ENCODE assay signal across 18 cellular contexts in the genomic region with DNA sequence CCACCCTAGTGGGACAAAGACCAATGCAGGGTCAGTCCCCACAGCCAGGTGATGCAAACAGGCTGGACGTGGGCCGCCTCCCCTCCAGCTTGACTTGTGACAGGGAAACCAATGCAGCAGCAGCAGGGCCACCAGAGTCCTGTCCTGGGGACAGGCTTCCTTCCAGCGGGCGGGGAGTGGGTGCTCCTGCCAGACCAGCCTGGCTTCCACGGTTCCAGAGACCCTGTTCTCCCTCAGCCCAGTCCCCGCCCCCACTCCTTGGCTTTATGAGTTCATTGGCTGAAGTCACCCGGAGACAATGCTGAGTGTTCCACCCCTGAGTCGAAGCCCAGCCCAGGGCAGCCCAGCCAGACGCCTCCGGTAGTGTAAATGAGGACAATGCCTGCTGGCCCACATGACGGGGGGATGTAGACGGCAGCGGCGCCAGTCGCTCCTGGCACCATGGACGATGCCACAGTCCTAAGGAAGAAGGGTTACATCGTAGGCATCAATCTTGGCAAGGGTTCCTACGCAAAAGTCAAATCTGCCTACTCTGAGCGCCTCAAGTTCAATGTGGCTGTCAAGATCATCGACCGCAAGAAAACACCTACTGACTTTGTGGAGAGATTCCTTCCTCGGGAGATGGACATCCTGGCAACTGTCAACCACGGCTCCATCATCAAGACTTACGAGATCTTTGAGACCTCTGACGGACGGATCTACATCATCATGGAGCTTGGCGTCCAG. TPM values are rescaled to one million over a fixed set of nuclear protein-coding genes. Genes with fewer than 3 reads are reported as not detected.
DNase-seq lines count a peak whose midpoint lies in the region; ATAC-seq and TF ChIP-seq lines count a peak whose summit lies in the region.
"Had no signal": no experiment of that assay in that cellular context is flagged by ENCODE, and none has a peak within 500 bp of the region (broad histone marks: within the 10 kb centered on the region; RNA-seq: fewer than 3 reads in every experiment).

A gene (plus strand): TSS at position 350 of the 726 bp plus-strand sequence. CDS start 92 bp downstream, at position 442.

- no peaks in the 10 kb centered on the region for H3K79me1 ChIP-seq in H9 (ENCODE audit: insufficient read depth, low read depth, low read length, poor library complexity, severe bottlenecking)

- H3T11ph ChIP-seq in H9 (ENCODE audit: low read length): no peak within 1 kb of the TSS

- no peak within 1 kb of the TSS for H3K23ac ChIP-seq in H9 (ENCODE audit: insufficient read length, low read depth, low read length)

- no peaks in the 10 kb centered on the region for H3K9me3 Mint-ChIP-seq in H9
- H3K9me3 Mint-ChIP-seq in endodermal cell: no peaks in the 10 kb centered on the region
- H3K9me3 Mint-ChIP-seq in nephron progenitor cell: no peaks in the 10 kb centered on the region
- H3K9me3 Mint-ChIP-seq: CD4-positive, alpha-beta T cell had no signal

- H3K27ac Mint-ChIP-seq in H9 (peak within 1 kb of the TSS in 1 of 3 experiments; percentile 56; a peak in 2 of 7 replicates), endodermal cell (no peak within 1 kb of the TSS), nephron progenitor cell (peak within 1 kb of the TSS; percentile 75), T-helper 17 cell (no peak within 1 kb of the TSS)
- H3K27ac Mint-ChIP-seq: CD4-positive, alpha-beta T cell had no signal

- no peak within 1 kb of the TSS for H3K14ac ChIP-seq in H9 (ENCODE audit: insufficient read depth, low read length)

- ATAC-seq in T-helper 17 cell (no peak), left ventricle myocardium superior (no peak)
- ATAC-seq: A549 had no signal

- no peak within 1 kb of the TSS for H2BK15ac ChIP-seq in H9 (ENCODE audit: low read depth, low read length)

- no peak within 1 kb of the TSS for H2BK120ac ChIP-seq in H9 (ENCODE audit: low read depth, low read length, poor library complexity, severe bottlenecking)

- H3K36me3 ChIP-seq in endodermal cell (ENCODE audit: control insufficient read depth, insufficient read depth, low read length): peaks cover 14% of the 10 kb centered on the region

- H4K20me1 ChIP-seq in H9 (ENCODE audit: control insufficient read depth, insufficient read depth, insufficient read length): no peaks in the 10 kb centered on the region

- no peak within 1 kb of the TSS for H3K9ac ChIP-seq in H9 (ENCODE audit: extremely low read depth, insufficient read length, low read length)
- no peak within 1 kb of the TSS for H3K9ac ChIP-seq in endodermal cell (ENCODE audit: extremely low read depth, low read length, poor library complexity, severe bottlenecking)

- WGBS in H9 (ENCODE audit: extremely low coverage, insufficient read length, low lambda C conversion rate): no CpG with 5 or more reads among the region's 27 CpGs
- 92 to 95% methylated on average over 24 to 27 of the region's 27 CpGs for WGBS in endodermal cell (ENCODE audit: insufficient coverage in 1 of 2, insufficient read length in 1 of 2), 2 experiments

- no peak within 1 kb of the TSS for H2BK12ac ChIP-seq in H9 (ENCODE audit: insufficient read length, low read depth, low read length)

- H3K36me3 Mint-ChIP-seq in H9 (ENCODE audit: insufficient read depth in 1 of 3, low read depth in 3 of 3) (peaks cover 8 to 42% (median 22%) of the 10 kb centered on the region in 3 experiments), endodermal cell (ENCODE audit: low read depth) (peaks cover 26% of the 10 kb centered on the region), nephron progenitor cell (ENCODE audit: low read depth) (peaks cover 12% of the 10 kb centered on the region), T-helper 17 cell (ENCODE audit: low read depth) (peaks cover 6% of the 10 kb centered on the region)

- TF ChIP-seq CTCF in H9 (conservative IDR thresholded peaks at IDR 0.05) (no peak), endodermal cell (conservative IDR thresholded peaks at IDR 0.05) (no peak), nephron progenitor cell (IDR thresholded peaks at IDR 0.05) (no peak)

- H3K56ac ChIP-seq in H9 (ENCODE audit: insufficient read length, low read depth, low read length): no peak within 1 kb of the TSS

- H3K4me1 Mint-ChIP-seq in H9 (no peaks in the 10 kb centered on the region; a peak in 1 of 4 replicates), endodermal cell (no peaks in the 10 kb centered on the region), nephron progenitor cell (no peaks in the 10 kb centered on the region), T-helper 17 cell (peaks cover 8% of the 10 kb centered on the region)

- H3K27me3 Mint-ChIP-seq in H9 (ENCODE audit: low read depth): no peaks in the 10 kb centered on the region; the same call in 1 of the 2 replicates
- H3K27me3 Mint-ChIP-seq in endodermal cell (ENCODE audit: insufficient read depth): no peaks in the 10 kb centered on the region
- H3K27me3 Mint-ChIP-seq in nephron progenitor cell (ENCODE audit: low read depth, poor library complexity): peaks cover 22% of the 10 kb centered on the region
- no peaks in the 10 kb centered on the region for H3K27me3 Mint-ChIP-seq in T-helper 17 cell
- H3K27me3 Mint-ChIP-seq: CD4-positive, alpha-beta T cell had no signal

- no peak within 1 kb of the TSS for H3K4ac ChIP-seq in H9 (ENCODE audit: low read depth, low read length)

- no peak within 1 kb of the TSS for H3K4me2 ChIP-seq in H9 (ENCODE audit: insufficient read depth, insufficient read length, low read length)
- H3K4me2 ChIP-seq: A549 had no signal

- no peak within 1 kb of the TSS for H3K27ac ChIP-seq in H9 (ENCODE audit: insufficient read length, low read depth, low read length)
- no peak within 1 kb of the TSS for H3K27ac ChIP-seq in endodermal cell (ENCODE audit: low read depth, low read length)
- H3K27ac ChIP-seq: A549, Peyer's patch, SJCRH30 had no signal

- H3K27me3 ChIP-seq in H9 (ENCODE audit: insufficient read depth, low read length) (no peaks in the 10 kb centered on the region), endodermal cell (ENCODE audit: control insufficient read depth, insufficient read depth, low read length, poor library complexity, severe bottlenecking) (no peaks in the 10 kb centered on the region)
- H3K27me3 ChIP-seq: Peyer's patch, SJCRH30 had no signal

- no peaks in the 10 kb centered on the region for H3K9me3 ChIP-seq in H9 (ENCODE audit: control insufficient read depth, low read depth, low read length)
- no peaks in the 10 kb centered on the region for H3K9me3 ChIP-seq in endodermal cell (ENCODE audit: control insufficient read depth, low read length)
- no peaks in the 10 kb centered on the region for H3K9me3 ChIP-seq in T-helper 17 cell (ENCODE audit: control insufficient read depth, low read length, poor library complexity, severe bottlenecking)
- H3K9me3 ChIP-seq: A549, Peyer's patch, SJCRH30 had no signal

- H2BK20ac ChIP-seq in H9 (ENCODE audit: low read depth, low read length, poor library complexity, severe bottlenecking): no peak within 1 kb of the TSS

- no peak within 1 kb of the TSS for H2AK5ac ChIP-seq in H9 (ENCODE audit: insufficient read length, low read length)

- H4K91ac ChIP-seq in H9 (ENCODE audit: insufficient read length, low read depth, low read length): no peak within 1 kb of the TSS

- H3K4me3 Mint-ChIP-seq in H9 (no peak within 1 kb of the TSS), endodermal cell (no peak within 1 kb of the TSS), nephron progenitor cell (no peak within 1 kb of the TSS), T-helper 17 cell (no peak within 1 kb of the TSS)
- H3K4me3 Mint-ChIP-seq: CD4-positive, alpha-beta T cell had no signal

- DNase-seq in Ammon's horn (ENCODE audit: low spot score): peak; percentile 49
- DNase-seq in H9: peak; percentile 63
- DNase-seq in endodermal cell: peak; percentile 78
- DNase-seq in nephron progenitor cell: no peak
- DNase-seq in NCI-H1417 treated with DMSO at 0.1 percent for 48 hours (lab: John Stamatoyannopoulos, UW): no peak
- no peak for DNase-seq in T-helper 17 cell
- DNase-seq in left ventricle myocardium superior: no peak
- DNase-seq: Calu3; CD4-positive, alpha-beta T cell; Kasumi-1; NCI-H1417; NCI-H2029; NCI-H510A; NCI-H82; Peyer's patch; SJCRH30 had no signal

- no peak within 1 kb of the TSS for H3K18ac ChIP-seq in H9 (ENCODE audit: insufficient read length, low read depth, low read length)

- no peak within 1 kb of the TSS for H2AFZ ChIP-seq in H9 (ENCODE audit: low read length)

- no peak within 1 kb of the TSS for H4K8ac ChIP-seq in H9 (replicated peaks; ENCODE audit: insufficient read length, low read depth, low read length)

- no peak within 1 kb of the TSS for H3K4me3 ChIP-seq in endodermal cell (ENCODE audit: low read length)
- H3K4me3 ChIP-seq: A549, Peyer's patch, SJCRH30 had no signal

- H3K79me2 ChIP-seq in H9 (ENCODE audit: insufficient read depth, low read length): no peaks in the 10 kb centered on the region

- no peak within 1 kb of the TSS for H2BK5ac ChIP-seq in H9 (ENCODE audit: insufficient read length, low read length)

- no peaks in the 10 kb centered on the region for H3K4me1 ChIP-seq in H9 (ENCODE audit: insufficient read depth, low read length)
- H3K4me1 ChIP-seq in endodermal cell (ENCODE audit: control insufficient read depth, insufficient read depth, low read length): no peaks in the 10 kb centered on the region
- H3K4me1 ChIP-seq: A549, Peyer's patch, SJCRH30 had no signal

- intact Hi-C loops in left ventricle myocardium superior (cut with micrococcal nuclease): no loop called here

- no peak within 1 kb of the TSS for H4K5ac ChIP-seq in H9 (ENCODE audit: insufficient read length, low read depth, low read length)

- H3K23me2 ChIP-seq in H9 (ENCODE audit: insufficient read length, low read depth, low read length, poor library complexity, severe bottlenecking): no peaks in the 10 kb centered on the region

RNA-seq across cellular contexts. Expression of the gene that starts here (rescaled TPM):
- not detected in 2 replicates for total RNA-seq in H9 (2021)
- total RNA-seq in endodermal cell: not detected
- polyA plus RNA-seq in endodermal cell (2013, experiment 1 of 2): not detected
- polyA plus RNA-seq in endodermal cell (2013, experiment 2 of 2): not detected
- total RNA-seq in T-helper 17 cell: under 1 TPM; 0.20 to 0.29 TPM
- not detected for total RNA-seq in left ventricle myocardium superior
- total RNA-seq: Calu3, G401, SJCRH30 had no signal
- polyA plus RNA-seq: A549 had no signal

Comparison
In these comparisons a context has a peak if more than half of its experiments do, and no peak if none do; other contexts are left out.
1. Peak in DNase-seq in H9; RNA of the gene not detected or under 1 TPM.
2. Peak in DNase-seq in endodermal cell; RNA of the gene not detected or under 1 TPM.